11 cellular contexts compared by ENCODE assay signal in the genomic region with DNA sequence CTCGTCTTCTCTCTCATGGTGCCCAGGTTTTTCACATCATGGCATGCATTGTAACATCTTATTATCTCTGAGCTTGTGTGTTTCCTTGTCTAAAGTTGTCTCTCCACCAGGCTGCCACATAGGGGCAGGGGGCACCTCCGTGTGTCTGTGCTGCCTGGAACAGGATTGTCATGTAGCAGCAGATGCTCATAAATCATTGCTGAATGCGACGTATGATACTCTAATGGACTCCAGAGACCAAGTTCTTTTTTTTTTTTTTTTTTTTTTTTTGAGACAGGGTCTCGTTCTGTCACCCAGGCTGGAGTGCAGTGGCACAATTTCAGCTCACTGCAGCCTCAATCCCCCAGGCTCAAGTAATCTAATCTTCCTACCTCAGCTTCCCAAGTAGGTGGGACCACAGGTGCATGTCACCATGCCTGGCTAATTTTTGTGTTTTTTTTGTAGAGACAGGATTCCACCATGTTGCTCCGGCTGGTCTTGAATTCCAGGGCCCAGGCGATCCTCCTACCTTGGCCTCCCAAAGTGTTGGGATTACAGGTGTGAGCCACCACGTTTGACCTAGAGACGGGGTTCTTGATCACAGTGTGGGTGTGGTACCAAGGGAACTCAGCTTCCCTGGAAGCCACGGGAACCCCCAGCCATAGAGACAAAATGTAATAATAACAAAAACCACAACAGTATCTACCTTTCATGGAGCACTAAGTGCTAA. TPM values are rescaled to one million over a fixed set of nuclear protein-coding genes. Genes with fewer than 3 reads are reported as not detected.
DNase-seq lines count a peak whose midpoint lies in the region; ATAC-seq and TF ChIP-seq lines count a peak whose summit lies in the region.
"Had no signal": no experiment of that assay in that cellular context is flagged by ENCODE, and none has a peak within 500 bp of the region (broad histone marks: within the 10 kb centered on the region; RNA-seq: fewer than 3 reads in every experiment).

No MANE protein-coding gene starts in this region.

- H3K36me3 Mint-ChIP-seq in stimulated activated naive CD8-positive, alpha-beta T cell treated with anti-CD3 and anti-CD28 coated beads, Interleukin-15, Interleukin-2, amounts not matched to agents 100 ng/mL and 50 ng/mL, for 24 hours (ENCODE audit: low read depth) = no peaks in the 10 kb centered on the region

- peak overlapping the region; percentile 46 for H3K4me3 Mint-ChIP-seq in stimulated activated naive CD8-positive, alpha-beta T cell treated with anti-CD3 and anti-CD28 coated beads, Interleukin-15, Interleukin-2, amounts not matched to agents 100 ng/mL and 50 ng/mL, for 24 hours

- H3K27me3 Mint-ChIP-seq in stimulated activated naive CD8-positive, alpha-beta T cell treated with anti-CD3 and anti-CD28 coated beads, Interleukin-15, Interleukin-2, amounts not matched to agents 100 ng/mL and 50 ng/mL, for 24 hours = peaks cover 6% of the 10 kb centered on the region

- no peaks in the 10 kb centered on the region for H3K27me3 ChIP-seq in vagina
- H3K27me3 ChIP-seq: SJSA1 had no signal

- H3K36me3 ChIP-seq in vagina = no peaks in the 10 kb centered on the region
- H3K36me3 ChIP-seq: SJSA1 had no signal

- intact Hi-C loops in vagina (cut with DNase I) = no loop called here

- H3K9me3 Mint-ChIP-seq in stimulated activated naive CD8-positive, alpha-beta T cell treated with anti-CD3 and anti-CD28 coated beads, Interleukin-15, Interleukin-2, amounts not matched to agents 100 ng/mL and 50 ng/mL, for 24 hours = no peaks in the 10 kb centered on the region

- peak overlapping the region; percentile 88 for H3K27ac Mint-ChIP-seq in stimulated activated naive CD8-positive, alpha-beta T cell treated with anti-CD3 and anti-CD28 coated beads, Interleukin-15, Interleukin-2, amounts not matched to agents 100 ng/mL and 50 ng/mL, for 24 hours

- H3K4me3 ChIP-seq in coronary artery (no peak overlapping the region), vagina (no peak overlapping the region)
- H3K4me3 ChIP-seq: SJSA1 had no signal

- no peak overlapping the region for H3K27ac ChIP-seq in coronary artery
- peak overlapping the region; percentile 46 for H3K27ac ChIP-seq in vagina
- H3K27ac ChIP-seq: SJSA1 had no signal

- peaks cover 43% of the 10 kb centered on the region for H3K4me1 ChIP-seq in vagina

- TF ChIP-seq POLR2A in vagina (IDR thresholded peaks at IDR 0.05) = no peak

- ATAC-seq in stimulated activated naive CD8-positive, alpha-beta T cell treated with anti-CD3 and anti-CD28 coated beads, Interleukin-15, Interleukin-2, amounts not matched to agents 100 U/mL and 50 U/mL, for 24 hours = no peak
- ATAC-seq in HG03460 (IDR thresholded peaks at IDR 0.05; ENCODE audit: unreplicated experiment) = peak; percentile 6

- TF ChIP-seq CTCF in coronary artery (IDR thresholded peaks at IDR 0.05) (no peak), vagina (IDR thresholded peaks at IDR 0.05) (no peak)

- no peaks in the 10 kb centered on the region for H3K9me3 ChIP-seq in vagina
- H3K9me3 ChIP-seq: SJSA1 had no signal

- peaks cover 42% of the 10 kb centered on the region for H3K4me1 Mint-ChIP-seq in stimulated activated naive CD8-positive, alpha-beta T cell treated with anti-CD3 and anti-CD28 coated beads, Interleukin-15, Interleukin-2, amounts not matched to agents 100 ng/mL and 50 ng/mL, for 24 hours (ENCODE audit: low read depth)

- no peak for DNase-seq in stimulated activated naive CD8-positive, alpha-beta T cell treated with anti-CD3 and anti-CD28 coated beads, Interleukin-15, Interleukin-2, amounts not matched to agents 100 U/mL and 50 U/mL, for 24 hours
- DNase-seq in coronary artery (ENCODE audit: low spot score) (peak; percentile 49), vagina (ENCODE audit: extremely low spot score in 2 of 2) (peak in 1 of 2 donors; percentile 58), NCI-H446 (lab: John Stamatoyannopoulos, UW) (no peak), hepatic stellate cell (ENCODE audit: low spot score) (no peak), DMS53 treated with DMSO at 0.1 percent for 48 hours (lab: John Stamatoyannopoulos, UW; ENCODE audit: unreplicated experiment) (no peak)
- DNase-seq: activated CD4-positive, alpha-beta T cell treated with anti-CD3 and anti-CD28 coated beads for 4 hours; small intestine had no signal

RNA-seq across cellular contexts. Expression of gene DNASE1L3, which starts 4.7 kb away (rescaled TPM):
- total RNA-seq in vagina = 13.3 TPM
- total RNA-seq: SJSA1 had no signal

RNA-seq across cellular contexts. Expression of gene ABHD6, which starts 22.1 kb away (rescaled TPM):
- 18.9 TPM for total RNA-seq in vagina
